1 cellular context compared by ENCODE assay signal in genomic region chr1:116485071-116485735, GRCh38.
A peak's percentile ranks its signal among the peaks of the same experiment; 100 is the strongest.
TF ChIP-seq lines count a peak whose summit lies in the region.

No MANE protein-coding gene starts in this region.

TF ChIP-seq in HepG2, 621 proteins besides CTCF, POLR2A, EP300 and RAD21 (continued from another document and continues in another):
- TF ChIP-seq MLXIP (CRISPR knock-in tag; IDR thresholded peaks at IDR 0.05; ENCODE audit: borderline replicate concordance): no peak
- TF ChIP-seq RFX5 (IDR thresholded peaks at IDR 0.05; ENCODE audit: low read depth, low read length): no peak
- TF ChIP-seq TEAD2 (CRISPR knock-in tag; IDR thresholded peaks at IDR 0.05): no peak
- TF ChIP-seq, protein P1, sequence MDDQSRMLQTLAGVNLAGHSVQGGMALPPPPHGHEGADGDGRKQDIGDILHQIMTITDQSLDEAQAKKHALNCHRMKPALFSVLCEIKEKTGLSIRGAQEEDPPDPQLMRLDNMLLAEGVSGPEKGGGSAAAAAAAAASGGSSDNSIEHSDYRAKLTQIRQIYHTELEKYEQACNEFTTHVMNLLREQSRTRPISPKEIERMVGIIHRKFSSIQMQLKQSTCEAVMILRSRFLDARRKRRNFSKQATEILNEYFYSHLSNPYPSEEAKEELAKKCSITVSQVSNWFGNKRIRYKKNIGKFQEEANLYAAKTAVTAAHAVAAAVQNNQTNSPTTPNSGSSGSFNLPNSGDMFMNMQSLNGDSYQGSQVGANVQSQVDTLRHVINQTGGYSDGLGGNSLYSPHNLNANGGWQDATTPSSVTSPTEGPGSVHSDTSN (CRISPR knock-in tag; IDR thresholded peaks at IDR 0.05; ENCODE audit: borderline replicate concordance): no peak
- TF ChIP-seq, protein P2, sequence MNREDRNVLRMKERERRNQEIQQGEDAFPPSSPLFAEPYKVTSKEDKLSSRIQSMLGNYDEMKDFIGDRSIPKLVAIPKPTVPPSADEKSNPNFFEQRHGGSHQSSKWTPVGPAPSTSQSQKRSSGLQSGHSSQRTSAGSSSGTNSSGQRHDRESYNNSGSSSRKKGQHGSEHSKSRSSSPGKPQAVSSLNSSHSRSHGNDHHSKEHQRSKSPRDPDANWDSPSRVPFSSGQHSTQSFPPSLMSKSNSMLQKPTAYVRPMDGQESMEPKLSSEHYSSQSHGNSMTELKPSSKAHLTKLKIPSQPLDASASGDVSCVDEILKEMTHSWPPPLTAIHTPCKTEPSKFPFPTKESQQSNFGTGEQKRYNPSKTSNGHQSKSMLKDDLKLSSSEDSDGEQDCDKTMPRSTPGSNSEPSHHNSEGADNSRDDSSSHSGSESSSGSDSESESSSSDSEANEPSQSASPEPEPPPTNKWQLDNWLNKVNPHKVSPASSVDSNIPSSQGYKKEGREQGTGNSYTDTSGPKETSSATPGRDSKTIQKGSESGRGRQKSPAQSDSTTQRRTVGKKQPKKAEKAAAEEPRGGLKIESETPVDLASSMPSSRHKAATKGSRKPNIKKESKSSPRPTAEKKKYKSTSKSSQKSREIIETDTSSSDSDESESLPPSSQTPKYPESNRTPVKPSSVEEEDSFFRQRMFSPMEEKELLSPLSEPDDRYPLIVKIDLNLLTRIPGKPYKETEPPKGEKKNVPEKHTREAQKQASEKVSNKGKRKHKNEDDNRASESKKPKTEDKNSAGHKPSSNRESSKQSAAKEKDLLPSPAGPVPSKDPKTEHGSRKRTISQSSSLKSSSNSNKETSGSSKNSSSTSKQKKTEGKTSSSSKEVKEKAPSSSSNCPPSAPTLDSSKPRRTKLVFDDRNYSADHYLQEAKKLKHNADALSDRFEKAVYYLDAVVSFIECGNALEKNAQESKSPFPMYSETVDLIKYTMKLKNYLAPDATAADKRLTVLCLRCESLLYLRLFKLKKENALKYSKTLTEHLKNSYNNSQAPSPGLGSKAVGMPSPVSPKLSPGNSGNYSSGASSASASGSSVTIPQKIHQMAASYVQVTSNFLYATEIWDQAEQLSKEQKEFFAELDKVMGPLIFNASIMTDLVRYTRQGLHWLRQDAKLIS (CRISPR knock-in tag; IDR thresholded peaks at IDR 0.05): no peak
- no peak for TF ChIP-seq ATF1 (CRISPR knock-in tag; IDR thresholded peaks at IDR 0.05)
- TF ChIP-seq ZNF264 (CRISPR knock-in tag; IDR thresholded peaks at IDR 0.05): peak; percentile 61; the same call in 1 of the 2 replicates
- no peak for TF ChIP-seq SAFB2 (CRISPR knock-in tag; IDR thresholded peaks at IDR 0.05; ENCODE audit: borderline replicate concordance, low read depth)
- TF ChIP-seq TCF7L2 (IDR thresholded peaks at IDR 0.05; ENCODE audit: low read depth, low read length): no peak
- TF ChIP-seq HINFP (CRISPR knock-in tag; IDR thresholded peaks at IDR 0.05; ENCODE audit: low read depth): no peak
- TF ChIP-seq GLI4 (CRISPR knock-in tag; IDR thresholded peaks at IDR 0.05; ENCODE audit: borderline replicate concordance): no peak
- TF ChIP-seq, protein P3, sequence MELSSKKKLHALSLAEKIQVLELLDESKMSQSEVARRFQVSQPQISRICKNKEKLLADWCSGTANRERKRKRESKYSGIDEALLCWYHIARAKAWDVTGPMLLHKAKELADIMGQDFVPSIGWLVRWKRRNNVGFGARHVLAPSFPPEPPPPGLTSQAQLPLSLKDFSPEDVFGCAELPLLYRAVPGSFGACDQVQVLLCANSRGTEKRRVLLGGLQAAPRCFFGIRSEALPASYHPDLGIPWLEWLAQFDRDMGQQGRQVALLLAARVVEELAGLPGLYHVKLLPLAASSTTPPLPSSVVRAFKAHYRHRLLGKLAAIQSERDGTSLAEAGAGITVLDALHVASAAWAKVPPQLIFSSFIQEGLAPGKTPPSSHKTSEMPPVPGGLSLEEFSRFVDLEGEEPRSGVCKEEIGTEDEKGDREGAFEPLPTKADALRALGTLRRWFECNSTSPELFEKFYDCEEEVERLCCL (CRISPR knock-in tag; IDR thresholded peaks at IDR 0.05; ENCODE audit: borderline replicate concordance): no peak
- TF ChIP-seq ZGPAT (CRISPR knock-in tag; IDR thresholded peaks at IDR 0.05): peak; percentile 61; the same call in 1 of the 2 replicates
- TF ChIP-seq RNF2 (conservative IDR thresholded peaks at IDR 0.05; ENCODE audit: low read depth): no peak
- TF ChIP-seq NCOA2 (CRISPR knock-in tag; IDR thresholded peaks at IDR 0.05): peak; percentile 75
- TF ChIP-seq, protein P4, sequence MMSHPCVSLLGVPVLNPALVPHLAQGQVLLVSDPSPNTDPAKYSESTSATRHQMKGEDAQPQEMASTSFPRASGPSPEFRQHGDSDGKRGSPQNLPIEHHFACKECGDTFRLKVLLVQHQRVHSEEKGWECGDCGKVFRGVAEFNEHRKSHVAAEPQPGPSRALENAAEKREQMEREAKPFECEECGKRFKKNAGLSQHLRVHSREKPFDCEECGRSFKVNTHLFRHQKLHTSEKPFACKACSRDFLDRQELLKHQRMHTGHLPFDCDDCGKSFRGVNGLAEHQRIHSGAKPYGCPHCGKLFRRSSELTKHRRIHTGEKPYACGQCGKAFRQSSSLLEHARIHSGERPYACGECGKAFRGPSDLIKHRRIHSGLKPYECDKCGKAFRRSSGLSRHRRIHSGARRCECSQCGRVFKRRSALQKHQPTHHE (CRISPR knock-in tag; IDR thresholded peaks at IDR 0.05; ENCODE audit: borderline replicate concordance): 0 out of 2 replicates have a peak, but pooled peaks have one; percentile 29
- 0 out of 2 replicates have a peak, but pooled peaks have one; percentile 22 for TF ChIP-seq MEIS2 (CRISPR knock-in tag; IDR thresholded peaks at IDR 0.05)
- TF ChIP-seq TRAFD1 (CRISPR knock-in tag; IDR thresholded peaks at IDR 0.05; ENCODE audit: borderline replicate concordance): no peak
- TF ChIP-seq, protein P5, sequence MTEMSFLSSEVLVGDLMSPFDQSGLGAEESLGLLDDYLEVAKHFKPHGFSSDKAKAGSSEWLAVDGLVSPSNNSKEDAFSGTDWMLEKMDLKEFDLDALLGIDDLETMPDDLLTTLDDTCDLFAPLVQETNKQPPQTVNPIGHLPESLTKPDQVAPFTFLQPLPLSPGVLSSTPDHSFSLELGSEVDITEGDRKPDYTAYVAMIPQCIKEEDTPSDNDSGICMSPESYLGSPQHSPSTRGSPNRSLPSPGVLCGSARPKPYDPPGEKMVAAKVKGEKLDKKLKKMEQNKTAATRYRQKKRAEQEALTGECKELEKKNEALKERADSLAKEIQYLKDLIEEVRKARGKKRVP (CRISPR knock-in tag; IDR thresholded peaks at IDR 0.05): 0 out of 4 replicates have a peak, but pooled peaks of 1 of the 2 experiments have one; percentile 11
- TF ChIP-seq MXD3 (CRISPR knock-in tag; IDR thresholded peaks at IDR 0.05): no peak
- TF ChIP-seq ATF7 (IDR thresholded peaks at IDR 0.05): no peak
- 0 out of 2 replicates have a peak, but pooled peaks have one; percentile 37 for TF ChIP-seq ATF7 (CRISPR knock-in tag; IDR thresholded peaks at IDR 0.05)
- TF ChIP-seq, protein P6, sequence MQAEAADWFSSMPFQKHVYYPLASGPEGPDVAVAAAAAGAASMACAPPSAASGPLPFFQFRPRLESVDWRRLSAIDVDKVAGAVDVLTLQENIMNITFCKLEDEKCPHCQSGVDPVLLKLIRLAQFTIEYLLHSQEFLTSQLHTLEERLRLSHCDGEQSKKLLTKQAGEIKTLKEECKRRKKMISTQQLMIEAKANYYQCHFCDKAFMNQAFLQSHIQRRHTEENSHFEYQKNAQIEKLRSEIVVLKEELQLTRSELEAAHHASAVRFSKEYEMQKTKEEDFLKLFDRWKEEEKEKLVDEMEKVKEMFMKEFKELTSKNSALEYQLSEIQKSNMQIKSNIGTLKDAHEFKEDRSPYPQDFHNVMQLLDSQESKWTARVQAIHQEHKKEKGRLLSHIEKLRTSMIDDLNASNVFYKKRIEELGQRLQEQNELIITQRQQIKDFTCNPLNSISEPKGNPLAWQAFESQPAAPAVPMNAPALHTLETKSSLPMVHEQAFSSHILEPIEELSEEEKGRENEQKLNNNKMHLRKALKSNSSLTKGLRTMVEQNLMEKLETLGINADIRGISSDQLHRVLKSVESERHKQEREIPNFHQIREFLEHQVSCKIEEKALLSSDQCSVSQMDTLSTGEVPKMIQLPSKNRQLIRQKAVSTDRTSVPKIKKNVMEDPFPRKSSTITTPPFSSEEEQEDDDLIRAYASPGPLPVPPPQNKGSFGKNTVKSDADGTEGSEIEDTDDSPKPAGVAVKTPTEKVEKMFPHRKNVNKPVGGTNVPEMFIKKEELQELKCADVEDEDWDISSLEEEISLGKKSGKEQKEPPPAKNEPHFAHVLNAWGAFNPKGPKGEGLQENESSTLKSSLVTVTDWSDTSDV (CRISPR knock-in tag; IDR thresholded peaks at IDR 0.05): no peak
- TF ChIP-seq ZNF749 (CRISPR knock-in tag; IDR thresholded peaks at IDR 0.05; ENCODE audit: borderline replicate concordance): no peak
- TF ChIP-seq HOXA7 (CRISPR knock-in tag; IDR thresholded peaks at IDR 0.05): no peak
- TF ChIP-seq, protein P7, sequence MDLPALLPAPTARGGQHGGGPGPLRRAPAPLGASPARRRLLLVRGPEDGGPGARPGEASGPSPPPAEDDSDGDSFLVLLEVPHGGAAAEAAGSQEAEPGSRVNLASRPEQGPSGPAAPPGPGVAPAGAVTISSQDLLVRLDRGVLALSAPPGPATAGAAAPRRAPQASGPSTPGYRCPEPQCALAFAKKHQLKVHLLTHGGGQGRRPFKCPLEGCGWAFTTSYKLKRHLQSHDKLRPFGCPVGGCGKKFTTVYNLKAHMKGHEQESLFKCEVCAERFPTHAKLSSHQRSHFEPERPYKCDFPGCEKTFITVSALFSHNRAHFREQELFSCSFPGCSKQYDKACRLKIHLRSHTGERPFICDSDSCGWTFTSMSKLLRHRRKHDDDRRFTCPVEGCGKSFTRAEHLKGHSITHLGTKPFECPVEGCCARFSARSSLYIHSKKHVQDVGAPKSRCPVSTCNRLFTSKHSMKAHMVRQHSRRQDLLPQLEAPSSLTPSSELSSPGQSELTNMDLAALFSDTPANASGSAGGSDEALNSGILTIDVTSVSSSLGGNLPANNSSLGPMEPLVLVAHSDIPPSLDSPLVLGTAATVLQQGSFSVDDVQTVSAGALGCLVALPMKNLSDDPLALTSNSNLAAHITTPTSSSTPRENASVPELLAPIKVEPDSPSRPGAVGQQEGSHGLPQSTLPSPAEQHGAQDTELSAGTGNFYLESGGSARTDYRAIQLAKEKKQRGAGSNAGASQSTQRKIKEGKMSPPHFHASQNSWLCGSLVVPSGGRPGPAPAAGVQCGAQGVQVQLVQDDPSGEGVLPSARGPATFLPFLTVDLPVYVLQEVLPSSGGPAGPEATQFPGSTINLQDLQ (CRISPR knock-in tag; IDR thresholded peaks at IDR 0.05): no peak
